2 cellular contexts compared by ENCODE assay signal in the genomic region with DNA sequence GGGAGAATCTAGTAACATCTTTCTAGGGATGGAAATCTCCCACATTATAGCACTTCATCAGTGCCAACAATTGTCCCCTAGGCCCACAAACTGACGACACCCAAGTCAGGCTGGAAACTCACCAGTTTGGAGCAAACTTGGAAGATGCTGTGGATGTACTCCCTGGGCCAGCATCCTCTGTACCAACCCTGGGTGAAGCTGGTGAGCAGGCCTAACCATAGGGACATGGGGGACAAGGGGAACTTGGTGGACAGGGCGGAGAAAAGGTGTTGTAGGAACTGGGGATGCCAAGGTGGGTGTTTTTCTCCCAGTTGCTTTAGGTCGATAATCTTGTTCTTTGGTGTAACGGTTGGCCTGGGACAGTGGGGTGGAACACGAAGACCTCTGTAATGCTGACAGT.
A peak's percentile ranks its signal among the peaks of the same experiment; 100 is the strongest.
TF ChIP-seq lines count a peak whose summit lies in the region.

No MANE protein-coding gene starts in this region.

TF ChIP-seq in HepG2, 621 proteins besides CTCF, POLR2A, EP300 and RAD21:
- TF ChIP-seq FOXK1 (CRISPR knock-in tag; IDR thresholded peaks at IDR 0.05; ENCODE audit: borderline replicate concordance, low read depth): no peak
- TF ChIP-seq KLF16 (CRISPR knock-in tag; IDR thresholded peaks at IDR 0.05): no peak
- TF ChIP-seq POLR2G (IDR thresholded peaks at IDR 0.05; ENCODE audit: low read depth, low read length): 0 out of 2 replicates have a peak, but pooled peaks have one; percentile 13
- no peak for TF ChIP-seq ZNF329 (CRISPR knock-in tag; IDR thresholded peaks at IDR 0.05; ENCODE audit: low read depth)
- TF ChIP-seq RBM22 (optimal IDR thresholded peaks at IDR 0.05; ENCODE audit: low read length): peak; percentile 53
TF ChIP-seq in HepG2: peak in this region for 2.

TF ChIP-seq in WTC11, 78 proteins besides CTCF, POLR2A, EP300 and RAD21:
- TF ChIP-seq, protein P1, sequence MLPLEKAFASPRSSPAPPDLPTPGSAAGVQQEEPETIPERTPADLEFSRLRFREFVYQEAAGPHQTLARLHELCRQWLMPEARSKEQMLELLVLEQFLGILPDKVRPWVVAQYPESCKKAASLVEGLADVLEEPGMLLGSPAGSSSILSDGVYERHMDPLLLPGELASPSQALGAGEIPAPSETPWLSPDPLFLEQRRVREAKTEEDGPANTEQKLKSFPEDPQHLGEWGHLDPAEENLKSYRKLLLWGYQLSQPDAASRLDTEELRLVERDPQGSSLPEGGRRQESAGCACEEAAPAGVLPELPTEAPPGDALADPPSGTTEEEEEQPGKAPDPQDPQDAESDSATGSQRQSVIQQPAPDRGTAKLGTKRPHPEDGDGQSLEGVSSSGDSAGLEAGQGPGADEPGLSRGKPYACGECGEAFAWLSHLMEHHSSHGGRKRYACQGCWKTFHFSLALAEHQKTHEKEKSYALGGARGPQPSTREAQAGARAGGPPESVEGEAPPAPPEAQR (CRISPR knock-in tag; IDR thresholded peaks at IDR 0.05): no peak
- TF ChIP-seq OVOL2 (CRISPR knock-in tag; IDR thresholded peaks at IDR 0.05; ENCODE audit: borderline replicate concordance): no peak
- no peak for TF ChIP-seq GABPB1 (CRISPR knock-in tag; IDR thresholded peaks at IDR 0.05)
